Comparison of ENCODE assay signal across 13 cellular contexts in the genomic region with DNA sequence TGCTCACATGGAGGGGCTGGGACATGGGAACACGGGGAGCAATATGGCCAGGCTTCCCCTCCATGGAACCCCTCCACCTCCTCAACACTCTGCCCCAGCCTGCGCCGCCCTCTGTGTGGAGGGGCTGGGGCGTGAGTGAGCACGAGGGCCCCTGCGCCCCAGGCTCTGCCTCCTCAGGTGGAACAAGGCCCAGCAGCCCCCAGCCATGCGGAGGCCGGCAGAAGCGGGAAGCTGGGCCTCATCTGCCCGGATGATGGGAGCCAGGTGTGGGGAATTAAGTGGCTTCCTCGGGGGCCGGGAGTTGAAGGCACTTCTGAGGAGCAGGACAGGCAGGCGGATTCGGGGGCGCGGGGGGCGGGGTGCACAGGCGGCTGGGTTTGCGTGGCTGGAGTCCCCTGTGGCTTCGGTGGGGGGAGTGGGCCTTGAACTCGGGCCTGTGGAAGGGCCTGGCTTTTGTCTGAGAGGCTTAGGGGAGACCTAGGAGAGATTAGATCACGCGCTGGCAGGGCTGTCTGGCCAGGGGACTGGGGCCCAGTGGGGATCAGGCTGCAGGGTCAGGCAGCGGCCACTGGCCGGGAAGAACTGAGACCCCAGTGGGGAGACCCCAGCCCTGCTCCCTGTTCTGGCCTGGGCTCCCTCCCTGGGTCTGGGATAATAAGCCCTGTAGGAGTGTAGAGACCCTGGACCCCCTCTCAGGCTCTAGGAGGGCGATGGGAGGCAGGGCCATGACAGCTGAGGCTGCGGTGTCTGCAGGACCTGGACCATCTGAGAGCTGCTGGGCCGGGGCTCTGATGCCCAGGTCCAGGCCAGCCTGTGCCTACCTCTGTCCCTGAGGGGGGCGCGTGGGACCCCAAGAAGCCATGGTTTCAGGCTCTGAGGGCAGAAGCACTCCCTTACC. TPM values are rescaled to one million over a fixed set of nuclear protein-coding genes. Genes with fewer than 3 reads are reported as not detected.
A peak's percentile ranks its signal among the peaks of the same experiment; 100 is the strongest.
DNase-seq lines count a peak whose midpoint lies in the region; ATAC-seq and TF ChIP-seq lines count a peak whose summit lies in the region.
"Had no signal": no experiment of that assay in that cellular context is flagged by ENCODE, and none has a peak within 500 bp of the region (broad histone marks: within the 10 kb centered on the region; RNA-seq: fewer than 3 reads in every experiment).

No MANE protein-coding gene starts in this region.

- H3K9me3 ChIP-seq in mucosa of descending colon, result no peaks in the 10 kb centered on the region
- no peaks in the 10 kb centered on the region for H3K9me3 ChIP-seq in stomach

- H3K4me1 ChIP-seq in mucosa of descending colon (ENCODE audit: low read depth), result peaks cover 11% of the 10 kb centered on the region
- peaks cover 37 to 81% (median 69%) of the 10 kb centered on the region in 4 donors for H3K4me1 ChIP-seq in stomach

- TF ChIP-seq CTCF in chondrocyte (IDR thresholded peaks at IDR 0.05), result no peak
- TF ChIP-seq CTCF in mucosa of descending colon (IDR thresholded peaks at IDR 0.05), result no peak
- TF ChIP-seq CTCF in stomach (IDR thresholded peaks at IDR 0.05), result no peak
- no peak for TF ChIP-seq CTCF in omental fat pad (IDR thresholded peaks at IDR 0.05)

- H3K27me3 ChIP-seq in H7 (ENCODE audit: control insufficient read depth, insufficient read depth, low read length), result no peaks in the 10 kb centered on the region
- peaks cover 0 to 11% (median 0%) of the 10 kb centered on the region in 3 donors for H3K27me3 ChIP-seq in stomach

- ATAC-seq in mucosa of descending colon, result no peak
- no peak for ATAC-seq in omental fat pad (ENCODE audit: low FRiP score)
- ATAC-seq in GM18502 (IDR thresholded peaks at IDR 0.05; ENCODE audit: poor library complexity, unreplicated experiment), result no peak

- intact Hi-C loops in mucosa of descending colon (cut with DNase I, micrococcal nuclease), result no loop called here
- intact Hi-C loops in stomach (cut with DNase I; ENCODE audit: low total_unique reads), result no loop called here
- intact Hi-C loops in activated T-helper 1 cell treated with anti-CD3 and anti-CD28 coated beads, Interleukin-12 subunit alpha, Interleukin-12 subunit beta, Interleukin-2, Interleukin-4 antibody, amounts not matched to agents 30 ng/mL and 10 ng/mL and 1 ng/mL, durations not matched to agents 14 hours and 24 hours and 36 hours (cut with micrococcal nuclease), result no loop called here

- peak overlapping the region; percentile 93 for H3K27ac Mint-ChIP-seq in chondrocyte (ENCODE audit: unreplicated experiment)
- no peak overlapping the region for H3K27ac Mint-ChIP-seq in activated T-helper 1 cell treated with anti-CD3 and anti-CD28 coated beads, Interleukin-12 subunit alpha, Interleukin-12 subunit beta, Interleukin-2, Interleukin-4 antibody, amounts not matched to agents 30 ng/mL and 10 ng/mL and 1 ng/mL, durations not matched to agents 14 hours and 24 hours and 36 hours
- H3K27ac Mint-ChIP-seq: nephron progenitor cell had no signal

- H3K27ac ChIP-seq in stomach, result peak overlapping the region; percentile 58 to 88 (median 83)
- H3K27ac ChIP-seq: KMS-11 had no signal

- TF ChIP-seq POLR2A in stomach (IDR thresholded peaks at IDR 0.05), result no peak

- TF ChIP-seq EP300 in stomach (IDR thresholded peaks at IDR 0.05), result no peak

- no peak overlapping the region for H3K4me3 Mint-ChIP-seq in chondrocyte (ENCODE audit: unreplicated experiment)
- H3K4me3 Mint-ChIP-seq in activated T-helper 1 cell treated with anti-CD3 and anti-CD28 coated beads, Interleukin-12 subunit alpha, Interleukin-12 subunit beta, Interleukin-2, Interleukin-4 antibody, amounts not matched to agents 30 ng/mL and 10 ng/mL and 1 ng/mL, durations not matched to agents 14 hours and 24 hours and 36 hours, result no peak overlapping the region
- H3K4me3 Mint-ChIP-seq: nephron progenitor cell had no signal

- no peaks in the 10 kb centered on the region for H3K27me3 Mint-ChIP-seq in chondrocyte (ENCODE audit: low read depth)
- no peaks in the 10 kb centered on the region for H3K27me3 Mint-ChIP-seq in activated T-helper 1 cell treated with anti-CD3 and anti-CD28 coated beads, Interleukin-12 subunit alpha, Interleukin-12 subunit beta, Interleukin-2, Interleukin-4 antibody, amounts not matched to agents 30 ng/mL and 10 ng/mL and 1 ng/mL, durations not matched to agents 14 hours and 24 hours and 36 hours (ENCODE audit: insufficient read depth)

- no peak overlapping the region for H3K4me3 ChIP-seq in H7 (ENCODE audit: insufficient read depth, low read depth, low read length)
- no peak overlapping the region for H3K4me3 ChIP-seq in mucosa of descending colon
- H3K4me3 ChIP-seq in stomach, result no peak overlapping the region

- H3K36me3 Mint-ChIP-seq in chondrocyte (ENCODE audit: low read depth), result no peaks in the 10 kb centered on the region
- H3K36me3 Mint-ChIP-seq in activated T-helper 1 cell treated with anti-CD3 and anti-CD28 coated beads, Interleukin-12 subunit alpha, Interleukin-12 subunit beta, Interleukin-2, Interleukin-4 antibody, amounts not matched to agents 30 ng/mL and 10 ng/mL and 1 ng/mL, durations not matched to agents 14 hours and 24 hours and 36 hours (ENCODE audit: low read depth), result peaks cover 2% of the 10 kb centered on the region

- WGBS in stomach, 5 donors, result 77 to 88% (median 86%) methylated on average over 24 to 30 of the region's 30 CpGs

- peak; percentile 67 for DNase-seq in H7
- DNase-seq in chondrocyte (ENCODE audit: low spot score), result peak; percentile 83
- DNase-seq in mucosa of descending colon, result peak in 2 of 3 donors; percentile 37 to 50
- DNase-seq in stomach, result no peak
- no peak for DNase-seq in omental fat pad (ENCODE audit: low spot score)
- no peak for DNase-seq in activated T-helper 1 cell treated with anti-CD3 and anti-CD28 coated beads, Interleukin-12 subunit alpha, Interleukin-12 subunit beta, Interleukin-2, Interleukin-4 antibody, amounts not matched to agents 30 ng/mL and 10 ng/mL and 1 ng/mL, durations not matched to agents 14 hours and 24 hours and 36 hours (ENCODE audit: low spot score)
- no peak for DNase-seq in NCI-H2081 treated with DMSO at 0.1 percent for 48 hours (lab: John Stamatoyannopoulos, UW)
- DNase-seq: activated CD4-positive, alpha-beta T cell treated with anti-CD3 and anti-CD28 coated beads for 4 hours; activated naive CD4-positive, alpha-beta T cell treated with Interleukin-2 at 50 U/mL for 16 hours; NCI-H187; nephron progenitor cell had no signal

- H3K36me3 ChIP-seq in H7 (replicated peaks; ENCODE audit: control insufficient read depth, insufficient read depth, low read length) (no peaks in the 10 kb centered on the region), mucosa of descending colon (ENCODE audit: low read depth) (no peaks in the 10 kb centered on the region), stomach (peaks cover 0 to 8% (median 1%) of the 10 kb centered on the region in 4 donors)

- peaks cover 36% of the 10 kb centered on the region for H3K4me1 Mint-ChIP-seq in chondrocyte (ENCODE audit: low read depth)
- no peaks in the 10 kb centered on the region for H3K4me1 Mint-ChIP-seq in activated T-helper 1 cell treated with anti-CD3 and anti-CD28 coated beads, Interleukin-12 subunit alpha, Interleukin-12 subunit beta, Interleukin-2, Interleukin-4 antibody, amounts not matched to agents 30 ng/mL and 10 ng/mL and 1 ng/mL, durations not matched to agents 14 hours and 24 hours and 36 hours (ENCODE audit: low read depth)

- H3K9me3 Mint-ChIP-seq in chondrocyte (ENCODE audit: low read depth), result no peaks in the 10 kb centered on the region
- H3K9me3 Mint-ChIP-seq in activated T-helper 1 cell treated with anti-CD3 and anti-CD28 coated beads, Interleukin-12 subunit alpha, Interleukin-12 subunit beta, Interleukin-2, Interleukin-4 antibody, amounts not matched to agents 30 ng/mL and 10 ng/mL and 1 ng/mL, durations not matched to agents 14 hours and 24 hours and 36 hours, result no peaks in the 10 kb centered on the region
- H3K9me3 Mint-ChIP-seq: nephron progenitor cell had no signal

RNA-seq across cellular contexts. Expression of gene PRR33, which starts 13.3 kb away (rescaled TPM):
- not detected in 2 replicates for total RNA-seq in H7 (2014; rRNA removed; shearing (Covaris generic))
- not detected in 3 replicates for total RNA-seq in chondrocyte
- not detected for total RNA-seq in mucosa of descending colon
- total RNA-seq in stomach, result not detected
- under 1 TPM in 1 of 3 donors, not detected in 2; 0.03 TPM for polyA plus RNA-seq in stomach
- not detected for total RNA-seq in omental fat pad
- total RNA-seq in activated T-helper 1 cell treated with anti-CD3 and anti-CD28 coated beads, Interleukin-12 subunit alpha, Interleukin-12 subunit beta, Interleukin-2, Interleukin-4 antibody, amounts not matched to agents 30 ng/mL and 10 ng/mL and 1 ng/mL, durations not matched to agents 14 hours and 24 hours and 36 hours, result 0.05 TPM in 1 of 2 replicates, not detected in the other

RNA-seq across cellular contexts. Expression of gene LSP1, which starts 25.5 kb away (rescaled TPM):
- 0.35 and 2.0 TPM in 2 replicates for total RNA-seq in H7 (2014; rRNA removed; shearing (Covaris generic))
- total RNA-seq in chondrocyte (7.2 to 27.5 TPM (median 7.4 TPM) in 3 replicates), mucosa of descending colon (10 to 100 TPM; 18.5 to 32.2 (median 23.6) TPM), stomach (10 to 100 TPM in 4 of 5 donors, 1 to 10 TPM in 1; 9.8 to 78.8 (median 46.8) TPM), omental fat pad (10 to 100 TPM; 12.1 to 71.2 (median 49.8) TPM)
- polyA plus RNA-seq in stomach, result 100 to 1,000 TPM in 2 of 3 donors, 10 to 100 TPM in 1; 29.0 to 239 (median 155) TPM
- total RNA-seq in activated T-helper 1 cell treated with anti-CD3 and anti-CD28 coated beads, Interleukin-12 subunit alpha, Interleukin-12 subunit beta, Interleukin-2, Interleukin-4 antibody, amounts not matched to agents 30 ng/mL and 10 ng/mL and 1 ng/mL, durations not matched to agents 14 hours and 24 hours and 36 hours, result 257 and 262 TPM in 2 replicates

RNA-seq across cellular contexts. Expression of gene TNNI2, which starts 39.6 kb away (rescaled TPM):
- total RNA-seq in H7 (2014; rRNA removed; shearing (Covaris generic)), result not detected in 2 replicates
- 1.3 to 3.2 TPM (median 1.4 TPM) in 3 replicates for total RNA-seq in chondrocyte
- under 1 TPM in 1 of 3 donors, not detected in 2; 0.46 TPM for total RNA-seq in mucosa of descending colon
- total RNA-seq in stomach, result 1 to 10 TPM in 1 of 5 donors, not detected in 4; 7.2 TPM
- 10 to 100 TPM in 2 of 3 donors, under 1 TPM in 1; 0.93 to 23.4 (median 17.0) TPM for polyA plus RNA-seq in stomach
- total RNA-seq in omental fat pad, result 1 to 10 TPM in 3 of 4 donors, not detected in 1; 1.4 to 3.7 (median 2.4) TPM
- not detected in 2 replicates for total RNA-seq in activated T-helper 1 cell treated with anti-CD3 and anti-CD28 coated beads, Interleukin-12 subunit alpha, Interleukin-12 subunit beta, Interleukin-2, Interleukin-4 antibody, amounts not matched to agents 30 ng/mL and 10 ng/mL and 1 ng/mL, durations not matched to agents 14 hours and 24 hours and 36 hours

RNA-seq across cellular contexts. Expression of gene TNNT3, which starts 41.1 kb away (rescaled TPM):
- not detected in 2 replicates for total RNA-seq in H7 (2014; rRNA removed; shearing (Covaris generic))
- total RNA-seq in chondrocyte, result 0.51 to 1.3 TPM in 2 of 3 replicates, not detected in the other
- total RNA-seq in mucosa of descending colon, result 1 to 10 TPM in 1 of 3 donors, under 1 TPM in 1, not detected in 1; 0.72 to 2.7 TPM
- 1 to 10 TPM in 2 of 5 donors, not detected in 3; 2.3 to 7.2 TPM for total RNA-seq in stomach
- polyA plus RNA-seq in stomach, result 10 to 100 TPM in 1 of 3 donors, 1 to 10 TPM in 1, under 1 TPM in 1; 0.75 to 14.5 (median 3.1) TPM
- total RNA-seq in omental fat pad, result 10 to 100 TPM in 3 of 4 donors, 1 to 10 TPM in 1; 4.6 to 21.3 (median 14.4) TPM
- total RNA-seq in activated T-helper 1 cell treated with anti-CD3 and anti-CD28 coated beads, Interleukin-12 subunit alpha, Interleukin-12 subunit beta, Interleukin-2, Interleukin-4 antibody, amounts not matched to agents 30 ng/mL and 10 ng/mL and 1 ng/mL, durations not matched to agents 14 hours and 24 hours and 36 hours, result 0.64 and 0.70 TPM in 2 replicates

RNA-seq across cellular contexts. Expression of gene SYT8, which starts 43.6 kb away (rescaled TPM):
- not detected in 2 replicates for total RNA-seq in H7 (2014; rRNA removed; shearing (Covaris generic))
- total RNA-seq in chondrocyte (7.1 to 20.4 TPM (median 7.3 TPM) in 3 replicates), mucosa of descending colon (1 to 10 TPM in 2 of 3 donors, under 1 TPM in 1; 0.98 to 2.4 (median 2.1) TPM), stomach (10 to 100 TPM in 1 of 5 donors, 1 to 10 TPM in 1, under 1 TPM in 3; 0.72 to 13.4 (median 0.92) TPM), omental fat pad (not detected)
- 10 to 100 TPM in 1 of 3 donors, 1 to 10 TPM in 2; 1.7 to 77.3 (median 3.7) TPM for polyA plus RNA-seq in stomach
- not detected in 2 replicates for total RNA-seq in activated T-helper 1 cell treated with anti-CD3 and anti-CD28 coated beads, Interleukin-12 subunit alpha, Interleukin-12 subunit beta, Interleukin-2, Interleukin-4 antibody, amounts not matched to agents 30 ng/mL and 10 ng/mL and 1 ng/mL, durations not matched to agents 14 hours and 24 hours and 36 hours

Comparison
In these comparisons a context has a peak if more than half of its experiments do, and no peak if none do; other contexts are left out.
1. DNase-seq: peak in H7 (single experiment), chondrocyte (single experiment) and mucosa of descending colon (2 of 3); none in stomach (single experiment), omental fat pad (single experiment), activated T-helper 1 cell treated with anti-CD3 and anti-CD28 coated beads, Interleukin-12 subunit alpha, Interleukin-12 subunit beta, Interleukin-2, Interleukin-4 antibody, amounts not matched to agents 30 ng/mL and 10 ng/mL and 1 ng/mL, durations not matched to agents 14 hours and 24 hours and 36 hours (single experiment) and NCI-H2081 treated with DMSO at 0.1 percent for 48 hours (single experiment).